In genomic region chr2:101168647-101169046, GRCh38 we compare ENCODE assay signal across 27 cellular contexts.
"Had no signal": no experiment of that assay in that cellular context is flagged by ENCODE, and none has a peak within 500 bp of the region (broad histone marks: within the 10 kb centered on the region; RNA-seq: fewer than 3 reads in every experiment).

No MANE protein-coding gene starts in this region.

- H3K27ac ChIP-seq: heart right ventricle, hepatocyte, lower lobe of right lung, ovary, prostate gland, skin epidermis, tibial nerve, uterus had no signal

- DNase-seq: heart right ventricle; kidney glomerular epithelial cell; left cardiac atrium; left ventricle myocardium superior; lower lobe of right lung; mammary epithelial cell; mesenchymal stem cell; naive B cell; natural killer cell; ovary; posterior cingulate gyrus; retina; right cardiac atrium; spleen; stimulated activated CD4-positive, alpha-beta T cell treated with anti-CD3 and anti-CD28 coated beads, Interleukin-4, amount 100 ng/mL, for 24 hours; stimulated activated naive CD4-positive, alpha-beta T cell treated with Interleukin-2 at 50 U/mL for 16 hours; stimulated activated naive CD8-positive, alpha-beta T cell treated with anti-CD3 and anti-CD28 coated beads, Interleukin-15, amount 100 ng/mL, for 72 hours; substantia nigra; uterus had no signal

- H3K9me3 ChIP-seq: ovary, prostate gland, uterus had no signal

- ATAC-seq: heart right ventricle; left cardiac atrium; left lobe of liver; left ventricle myocardium superior; lower lobe of right lung; natural killer cell; right cardiac atrium; sciatic nerve; stimulated activated effector memory CD8-positive, alpha-beta T cell treated with anti-CD3 and anti-CD28 coated beads, Interleukin-12 subunit alpha, Interleukin-12 subunit beta, amount 100 ng/mL, for 72 hours; stimulated activated naive CD8-positive, alpha-beta T cell treated with anti-CD3 and anti-CD28 coated beads, Interleukin-15, amount 100 ng/mL, for 72 hours had no signal

- H3K4me1 ChIP-seq: lower lobe of right lung, prostate gland, tibial nerve, uterus had no signal

- FAIRE-seq: keratinocyte had no signal

- H3K4me3 ChIP-seq: heart right ventricle, hepatocyte, lower lobe of right lung, ovary, prostate gland, skin epidermis, spleen, tibial nerve, uterus had no signal

- H3K36me3 ChIP-seq: heart right ventricle, lower lobe of right lung, ovary, prostate gland, spleen, uterus had no signal

- H3K27me3 ChIP-seq: heart right ventricle, hepatocyte, ovary, spleen, tibial nerve, uterus had no signal
